Comparison of ENCODE assay signal across 8 cellular contexts in genomic region chr9:98775831-98776441, GRCh38. TPM values are rescaled to one million over a fixed set of nuclear protein-coding genes. Genes with fewer than 3 reads are reported as not detected.
A peak's percentile ranks its signal among the peaks of the same experiment; 100 is the strongest.
DNase-seq lines count a peak whose midpoint lies in the region; FAIRE-seq and TF ChIP-seq lines count a peak whose summit lies in the region.

No MANE protein-coding gene starts in this region.

- peaks cover 0 to 3% (median under 1%) of the 10 kb centered on the region in 4 donors for H3K4me1 Mint-ChIP-seq in CD4-positive, alpha-beta memory T cell

- FAIRE-seq in GM19239 (lab: Jason Lieb, UNC), result peak; percentile 87

- no peaks in the 10 kb centered on the region for H3K9me3 ChIP-seq in CD4-positive, alpha-beta memory T cell (ENCODE audit: control insufficient read depth in 1 of 2, low read length in 2 of 2)
- no peaks in the 10 kb centered on the region for H3K9me3 ChIP-seq in hepatocyte (ENCODE audit: low read depth)

- H2AFZ ChIP-seq in hepatocyte, result no peak overlapping the region

- no peaks in the 10 kb centered on the region for H3K36me3 ChIP-seq in CD4-positive, alpha-beta memory T cell (ENCODE audit: insufficient read depth, low read length)
- no peaks in the 10 kb centered on the region for H3K36me3 ChIP-seq in hepatocyte (replicated peaks; ENCODE audit: insufficient read depth, low read depth)

- intact Hi-C loops in CD4-positive, alpha-beta memory T cell (cut with micrococcal nuclease), result no loop called here

- no peaks in the 10 kb centered on the region for H3K27me3 Mint-ChIP-seq in CD4-positive, alpha-beta memory T cell

- H3K9me2 ChIP-seq in hepatocyte (replicated peaks; ENCODE audit: insufficient read depth), result no peaks in the 10 kb centered on the region

- H3K27ac ChIP-seq in CD4-positive, alpha-beta memory T cell (ENCODE audit: low read depth, low read length), result no peak overlapping the region
- no peak overlapping the region for H3K27ac ChIP-seq in hepatocyte

- peak; percentile 73 for TF ChIP-seq CTCF in hepatocyte (IDR thresholded peaks at IDR 0.05; ENCODE audit: poor library complexity)

- no peaks in the 10 kb centered on the region for H3K9me3 Mint-ChIP-seq in CD4-positive, alpha-beta memory T cell

- 43% methylated on average over 8 of the region's 8 CpGs for WGBS in hepatocyte (ENCODE audit: low lambda C conversion rate, missing lambda C conversion rate)

- CTCF ChIA-PET in CD4-positive, alpha-beta memory T cell (lab: Charles Lee; ENCODE audit: partially characterized antibody), result interaction anchor here (0.7 to 3.4 kb wide), 16 partner anchors 9 to 702 kb away, joined by 3 to 23 read pairs (median 4); no protein-coding TSS in a partner anchor

- H4K20me1 ChIP-seq in hepatocyte (ENCODE audit: insufficient read depth, poor library complexity, severe bottlenecking), result no peaks in the 10 kb centered on the region

- H3K27ac Mint-ChIP-seq in CD4-positive, alpha-beta memory T cell, result no peak overlapping the region

- no peak overlapping the region for H3K4me3 Mint-ChIP-seq in CD4-positive, alpha-beta memory T cell

- H3K36me3 Mint-ChIP-seq in CD4-positive, alpha-beta memory T cell, result peaks cover 32 to 38% of the 10 kb centered on the region in 2 donors

- no peak overlapping the region for H3K4me3 ChIP-seq in CD4-positive, alpha-beta memory T cell (ENCODE audit: low read length in 2 of 2)
- H3K4me3 ChIP-seq in hepatocyte, result no peak overlapping the region

- H3K4me2 ChIP-seq in hepatocyte, result no peak overlapping the region

- peak in 3 of 5 donors; percentile 11 to 26 (median 17) for DNase-seq in CD4-positive, alpha-beta memory T cell
- DNase-seq in GM19239 (ENCODE audit: insufficient read length, low spot score), result peak; percentile 63
- DNase-seq in NCI-H460 (ENCODE audit: extremely low read depth, low read depth), result peak; percentile 61
- peak; percentile 69 for DNase-seq in amniotic epithelial cell (ENCODE audit: low read depth)
- DNase-seq in hepatocyte (ENCODE audit: low spot score), result peak; percentile 86
- DNase-seq in stimulated activated CD4-positive, alpha-beta T cell treated with anti-CD3 and anti-CD28 coated beads, Interleukin-1b, Interleukin-23, amount 100 ng/mL, for 48 hours, result peak; percentile 18
- DNase-seq in GOT3 (lab: John Stamatoyannopoulos, UW), result no peak
- no peak for DNase-seq in activated naive CD4-positive, alpha-beta T cell (lab: John Stamatoyannopoulos, UW)

- no peaks in the 10 kb centered on the region for H3K27me3 ChIP-seq in CD4-positive, alpha-beta memory T cell (ENCODE audit: insufficient read depth, low read length)
- no peaks in the 10 kb centered on the region for H3K27me3 ChIP-seq in hepatocyte

- POLR2A ChIA-PET in CD4-positive, alpha-beta memory T cell (lab: Charles Lee; ENCODE audit: partially characterized antibody), result no interaction called here

- no peaks in the 10 kb centered on the region for H3K4me1 ChIP-seq in CD4-positive, alpha-beta memory T cell (ENCODE audit: insufficient read depth, low read length)
- peaks cover 16% of the 10 kb centered on the region for H3K4me1 ChIP-seq in hepatocyte (ENCODE audit: insufficient read depth)

- H3K79me2 ChIP-seq in hepatocyte, result no peaks in the 10 kb centered on the region

RNA-seq across cellular contexts. Expression of gene ANKS6, which starts 20.4 kb away (rescaled TPM):
- 10 to 100 TPM; 10.1 to 12.2 TPM for total RNA-seq in CD4-positive, alpha-beta memory T cell
- polyA plus RNA-seq in CD4-positive, alpha-beta memory T cell, result 1 to 10 TPM; 2.5 to 9.2 TPM
- total RNA-seq in NCI-H460 (2014; rRNA removed; shearing (Covaris generic)), result 22.9 and 32.2 TPM in 2 replicates
- polyA plus RNA-seq in NCI-H460 (2014; cell fraction: nucleus; rRNA removed), result 46.3 and 77.2 TPM in 2 replicates
- 22.9 and 24.6 TPM in 2 replicates for total RNA-seq in hepatocyte
- polyA plus RNA-seq in hepatocyte, result 21.3 and 23.5 TPM in 2 replicates

RNA-seq across cellular contexts. Expression of gene GALNT12, which starts 31.5 kb away (rescaled TPM):
- total RNA-seq in CD4-positive, alpha-beta memory T cell, result 10 to 100 TPM; 11.1 to 13.8 TPM
- polyA plus RNA-seq in CD4-positive, alpha-beta memory T cell, result 1 to 10 TPM; 3.1 to 6.1 TPM
- total RNA-seq in NCI-H460 (2014; rRNA removed; shearing (Covaris generic)), result 8.6 and 8.8 TPM in 2 replicates
- 23.5 and 35.7 TPM in 2 replicates for polyA plus RNA-seq in NCI-H460 (2014; cell fraction: nucleus; rRNA removed)
- total RNA-seq in hepatocyte, result 13.0 and 16.4 TPM in 2 replicates
- 13.9 and 17.2 TPM in 2 replicates for polyA plus RNA-seq in hepatocyte

Comparison
In these comparisons a context has a peak if more than half of its experiments do, and no peak if none do; other contexts are left out.
1. DNase-seq: peak in CD4-positive, alpha-beta memory T cell (3 of 5), GM19239 (single experiment), NCI-H460 (single experiment), amniotic epithelial cell (single experiment), hepatocyte (single experiment) and stimulated activated CD4-positive, alpha-beta T cell treated with anti-CD3 and anti-CD28 coated beads, Interleukin-1b, Interleukin-23, amount 100 ng/mL, for 48 hours (single experiment); none in GOT3 (single experiment) and activated naive CD4-positive, alpha-beta T cell (0 of 4).